Comparison of ENCODE assay signal across 1 cellular context in the genomic region with DNA sequence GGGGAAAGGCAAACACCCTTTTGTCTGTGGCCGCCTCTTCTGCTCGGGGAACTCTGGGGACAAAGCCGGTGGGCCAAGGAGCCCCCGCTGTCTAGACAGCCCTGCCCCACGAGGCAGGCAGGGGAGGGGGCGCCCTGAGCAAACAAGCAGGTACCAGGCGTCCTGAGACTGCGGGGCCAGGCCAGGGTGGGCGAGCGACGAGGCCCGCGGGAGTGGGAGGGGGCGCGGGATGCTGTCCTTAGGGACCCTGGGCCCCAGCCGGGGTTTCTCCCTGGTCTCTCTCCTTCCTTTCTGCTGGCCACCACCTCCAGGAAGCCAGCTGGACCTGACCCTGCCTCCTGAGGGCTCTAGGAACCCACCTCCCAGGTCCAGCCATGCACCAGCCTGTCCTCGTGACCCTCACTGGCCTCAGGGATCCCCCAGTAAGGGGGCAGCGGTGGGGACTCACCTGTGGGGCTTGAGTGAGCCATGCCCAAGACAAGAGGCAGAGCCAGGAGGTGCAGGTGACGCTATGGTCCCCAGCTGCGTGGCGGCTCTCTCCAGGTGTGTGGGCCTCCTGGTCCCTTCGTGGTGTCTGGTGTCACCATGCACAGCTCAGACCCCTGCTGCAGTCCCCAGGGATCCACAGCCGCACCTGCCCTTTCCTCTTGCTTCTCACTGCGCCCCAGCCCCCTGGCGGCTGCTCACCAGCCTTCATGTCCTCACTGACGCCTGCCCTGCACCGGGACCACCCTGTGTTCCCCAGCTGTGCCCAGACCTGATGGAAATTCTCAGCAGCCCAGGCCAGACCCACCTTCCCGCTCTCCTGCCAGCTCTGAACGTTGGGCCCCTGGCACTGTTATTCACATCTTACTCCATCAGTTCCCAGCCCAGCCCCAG.
TF ChIP-seq lines count a peak whose summit lies in the region.

No MANE protein-coding gene starts in this region.

TF ChIP-seq in GM23338, 12 proteins besides CTCF, POLR2A, EP300 and RAD21 (continued from another document):
- TF ChIP-seq, protein P1, sequence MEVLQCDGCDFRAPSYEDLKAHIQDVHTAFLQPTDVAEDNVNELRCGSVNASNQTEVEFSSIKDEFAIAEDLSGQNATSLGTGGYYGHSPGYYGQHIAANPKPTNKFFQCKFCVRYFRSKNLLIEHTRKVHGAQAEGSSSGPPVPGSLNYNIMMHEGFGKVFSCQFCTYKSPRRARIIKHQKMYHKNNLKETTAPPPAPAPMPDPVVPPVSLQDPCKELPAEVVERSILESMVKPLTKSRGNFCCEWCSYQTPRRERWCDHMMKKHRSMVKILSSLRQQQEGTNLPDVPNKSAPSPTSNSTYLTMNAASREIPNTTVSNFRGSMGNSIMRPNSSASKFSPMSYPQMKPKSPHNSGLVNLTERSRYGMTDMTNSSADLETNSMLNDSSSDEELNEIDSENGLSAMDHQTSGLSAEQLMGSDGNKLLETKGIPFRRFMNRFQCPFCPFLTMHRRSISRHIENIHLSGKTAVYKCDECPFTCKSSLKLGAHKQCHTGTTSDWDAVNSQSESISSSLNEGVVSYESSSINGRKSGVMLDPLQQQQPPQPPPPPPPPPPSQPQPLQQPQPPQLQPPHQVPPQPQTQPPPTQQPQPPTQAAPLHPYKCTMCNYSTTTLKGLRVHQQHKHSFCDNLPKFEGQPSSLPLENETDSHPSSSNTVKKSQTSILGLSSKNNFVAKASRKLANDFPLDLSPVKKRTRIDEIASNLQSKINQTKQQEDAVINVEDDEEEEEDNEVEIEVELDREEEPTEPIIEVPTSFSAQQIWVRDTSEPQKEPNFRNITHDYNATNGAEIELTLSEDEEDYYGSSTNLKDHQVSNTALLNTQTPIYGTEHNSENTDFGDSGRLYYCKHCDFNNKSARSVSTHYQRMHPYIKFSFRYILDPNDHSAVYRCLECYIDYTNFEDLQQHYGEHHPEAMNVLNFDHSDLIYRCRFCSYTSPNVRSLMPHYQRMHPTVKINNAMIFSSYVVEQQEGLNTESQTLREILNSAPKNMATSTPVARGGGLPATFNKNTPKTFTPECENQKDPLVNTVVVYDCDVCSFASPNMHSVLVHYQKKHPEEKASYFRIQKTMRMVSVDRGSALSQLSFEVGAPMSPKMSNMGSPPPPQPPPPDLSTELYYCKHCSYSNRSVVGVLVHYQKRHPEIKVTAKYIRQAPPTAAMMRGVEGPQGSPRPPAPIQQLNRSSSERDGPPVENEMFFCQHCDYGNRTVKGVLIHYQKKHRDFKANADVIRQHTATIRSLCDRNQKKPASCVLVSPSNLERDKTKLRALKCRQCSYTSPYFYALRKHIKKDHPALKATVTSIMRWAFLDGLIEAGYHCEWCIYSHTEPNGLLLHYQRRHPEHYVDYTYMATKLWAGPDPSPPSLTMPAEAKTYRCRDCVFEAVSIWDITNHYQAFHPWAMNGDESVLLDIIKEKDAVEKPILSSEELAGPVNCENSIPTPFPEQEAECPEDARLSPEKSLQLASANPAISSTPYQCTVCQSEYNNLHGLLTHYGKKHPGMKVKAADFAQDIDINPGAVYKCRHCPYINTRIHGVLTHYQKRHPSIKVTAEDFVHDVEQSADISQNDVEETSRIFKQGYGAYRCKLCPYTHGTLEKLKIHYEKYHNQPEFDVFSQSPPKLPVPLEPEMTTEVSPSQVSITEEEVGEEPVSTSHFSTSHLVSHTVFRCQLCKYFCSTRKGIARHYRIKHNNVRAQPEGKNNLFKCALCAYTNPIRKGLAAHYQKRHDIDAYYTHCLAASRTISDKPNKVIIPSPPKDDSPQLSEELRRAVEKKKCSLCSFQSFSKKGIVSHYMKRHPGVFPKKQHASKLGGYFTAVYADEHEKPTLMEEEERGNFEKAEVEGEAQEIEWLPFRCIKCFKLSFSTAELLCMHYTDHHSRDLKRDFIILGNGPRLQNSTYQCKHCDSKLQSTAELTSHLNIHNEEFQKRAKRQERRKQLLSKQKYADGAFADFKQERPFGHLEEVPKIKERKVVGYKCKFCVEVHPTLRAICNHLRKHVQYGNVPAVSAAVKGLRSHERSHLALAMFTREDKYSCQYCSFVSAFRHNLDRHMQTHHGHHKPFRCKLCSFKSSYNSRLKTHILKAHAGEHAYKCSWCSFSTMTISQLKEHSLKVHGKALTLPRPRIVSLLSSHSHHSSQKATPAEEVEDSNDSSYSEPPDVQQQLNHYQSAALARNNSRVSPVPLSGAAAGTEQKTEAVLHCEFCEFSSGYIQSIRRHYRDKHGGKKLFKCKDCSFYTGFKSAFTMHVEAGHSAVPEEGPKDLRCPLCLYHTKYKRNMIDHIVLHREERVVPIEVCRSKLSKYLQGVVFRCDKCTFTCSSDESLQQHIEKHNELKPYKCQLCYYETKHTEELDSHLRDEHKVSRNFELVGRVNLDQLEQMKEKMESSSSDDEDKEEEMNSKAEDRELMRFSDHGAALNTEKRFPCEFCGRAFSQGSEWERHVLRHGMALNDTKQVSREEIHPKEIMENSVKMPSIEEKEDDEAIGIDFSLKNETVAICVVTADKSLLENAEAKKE (CRISPR knock-in tag; IDR thresholded peaks at IDR 0.05) = no peak
- TF ChIP-seq, protein P2, sequence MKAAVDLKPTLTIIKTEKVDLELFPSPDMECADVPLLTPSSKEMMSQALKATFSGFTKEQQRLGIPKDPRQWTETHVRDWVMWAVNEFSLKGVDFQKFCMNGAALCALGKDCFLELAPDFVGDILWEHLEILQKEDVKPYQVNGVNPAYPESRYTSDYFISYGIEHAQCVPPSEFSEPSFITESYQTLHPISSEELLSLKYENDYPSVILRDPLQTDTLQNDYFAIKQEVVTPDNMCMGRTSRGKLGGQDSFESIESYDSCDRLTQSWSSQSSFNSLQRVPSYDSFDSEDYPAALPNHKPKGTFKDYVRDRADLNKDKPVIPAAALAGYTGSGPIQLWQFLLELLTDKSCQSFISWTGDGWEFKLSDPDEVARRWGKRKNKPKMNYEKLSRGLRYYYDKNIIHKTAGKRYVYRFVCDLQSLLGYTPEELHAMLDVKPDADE (IDR thresholded peaks at IDR 0.05) = no peak
- TF ChIP-seq ZNF331 (CRISPR knock-in tag; IDR thresholded peaks at IDR 0.05; ENCODE audit: low read depth) = no peak
- no peak for TF ChIP-seq JUNB (IDR thresholded peaks at IDR 0.05; ENCODE audit: unreplicated experiment)
- no peak for TF ChIP-seq CREB1 (CRISPR knock-in tag; IDR thresholded peaks at IDR 0.05; ENCODE audit: low read depth)
- TF ChIP-seq EZH2phosphoT487 (IDR thresholded peaks at IDR 0.05; ENCODE audit: unreplicated experiment) = no peak
TF ChIP-seq in GM23338: peak in this region for 0.
